ENCODE assay signal across 8 cellular contexts in the genomic region with DNA sequence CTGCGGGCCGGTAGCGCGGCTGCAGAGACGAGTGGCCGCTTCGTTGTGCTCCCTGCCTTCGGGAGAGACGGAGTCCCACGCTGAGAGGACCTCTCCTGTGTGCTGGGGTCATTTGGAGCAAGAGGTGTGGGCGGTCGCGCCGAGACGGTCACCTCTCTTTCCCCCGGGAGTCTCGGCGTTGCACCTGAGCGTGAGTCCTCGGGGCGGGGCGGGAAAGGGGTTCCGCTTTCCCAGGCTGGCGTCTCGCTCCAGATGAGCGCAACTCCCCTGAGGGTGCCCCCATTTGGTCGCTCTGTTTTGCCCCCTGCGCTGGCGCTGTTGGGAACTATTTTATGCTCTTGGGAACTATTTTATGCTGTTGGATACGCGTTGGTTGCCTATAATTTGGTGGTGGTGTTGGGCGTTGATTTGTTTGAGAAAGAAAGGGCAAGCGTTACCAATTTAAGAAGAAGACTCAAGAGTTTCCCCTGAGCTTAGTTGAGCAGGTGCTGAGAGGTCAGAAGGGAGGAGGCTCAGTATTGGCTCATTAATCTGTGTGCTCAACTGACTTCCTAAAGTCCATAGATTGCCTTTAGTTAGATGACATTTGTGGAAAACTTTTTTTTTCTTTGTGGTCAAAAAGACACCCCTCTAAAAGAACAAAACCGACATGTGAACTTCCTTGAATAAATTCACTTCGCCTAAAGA. TPM values are rescaled to one million over a fixed set of nuclear protein-coding genes. Genes with fewer than 3 reads are reported as not detected.
A peak's percentile ranks its signal among the peaks of the same experiment; 100 is the strongest.
DNase-seq lines count a peak whose midpoint lies in the region; ATAC-seq and TF ChIP-seq lines count a peak whose summit lies in the region.

No MANE protein-coding gene starts in this region.

- H3K36me3 Mint-ChIP-seq in CD4-positive, alpha-beta T cell (ENCODE audit: low read depth) = peaks cover 15% of the 10 kb centered on the region

- no peak for TF ChIP-seq POLR2A in gastrocnemius medialis (IDR thresholded peaks at IDR 0.05)

- no peak overlapping the region for H3K4me3 Mint-ChIP-seq in CD4-positive, alpha-beta T cell

- H3K9me3 Mint-ChIP-seq in CD4-positive, alpha-beta T cell = no peaks in the 10 kb centered on the region

- peaks cover 13% of the 10 kb centered on the region for H3K4me1 Mint-ChIP-seq in CD4-positive, alpha-beta T cell (ENCODE audit: low read depth)

- H3K27me3 Mint-ChIP-seq in CD4-positive, alpha-beta T cell = no peaks in the 10 kb centered on the region

- in situ Hi-C loops in astrocyte of the cerebellum (cut with HindIII; ENCODE audit: low sequenced_read_pairs) = no loop called here
- in situ Hi-C loops in gastrocnemius medialis (cut with MboI; ENCODE audit: low sequenced_read_pairs in 4 of 4) = loop anchor here in 1 of 4 donors (10.0 kb wide), 1 partner anchor 59 kb away; no protein-coding TSS in a partner anchor

- POLR2A ChIA-PET in CD4-positive, alpha-beta T cell (lab: Charles Lee) = interaction anchor here (0.7 to 3.2 kb wide), 10 partner anchors 8 to 318 kb away, joined by 3 to 93 read pairs (median 4); a partner anchor contains a TSS

- peak overlapping the region; percentile 91 for H3K27ac ChIP-seq in CD4-positive, alpha-beta T cell (ENCODE audit: low read depth, low read length)
- H3K27ac ChIP-seq in SJSA1 (no peak overlapping the region), gastrocnemius medialis (peak overlapping the region; percentile 89 to 98 (median 94))

- no peaks in the 10 kb centered on the region for H3K9me3 ChIP-seq in CD4-positive, alpha-beta T cell (ENCODE audit: control insufficient read depth, low read length)
- H3K9me3 ChIP-seq in SJSA1 (replicated peaks) (peaks cover 3% of the 10 kb centered on the region; the same call in 1 of the 2 replicates), iPS-15b (ENCODE audit: control insufficient read depth, insufficient read depth, low read length) (no peaks in the 10 kb centered on the region), gastrocnemius medialis (no peaks in the 10 kb centered on the region)

- CTCF ChIA-PET in CD4-positive, alpha-beta T cell (lab: Charles Lee) = no interaction called here

- peaks cover 3% of the 10 kb centered on the region; the same call in 1 of the 2 replicates for H3K36me3 ChIP-seq in SJSA1
- no peaks in the 10 kb centered on the region for H3K36me3 ChIP-seq in iPS-15b (ENCODE audit: control insufficient read depth, insufficient read depth, low read length)
- no peaks in the 10 kb centered on the region for H3K36me3 ChIP-seq in gastrocnemius medialis

- no peaks in the 10 kb centered on the region for H3K27me3 ChIP-seq in CD4-positive, alpha-beta T cell (ENCODE audit: control insufficient read depth, insufficient read depth, low read length)
- H3K27me3 ChIP-seq in SJSA1 (replicated peaks) (no peaks in the 10 kb centered on the region), iPS-15b (ENCODE audit: control insufficient read depth, insufficient read depth, low read length) (no peaks in the 10 kb centered on the region), gastrocnemius medialis (no peaks in the 10 kb centered on the region)

- H3K4me3 ChIP-seq in SJSA1 (peak overlapping the region; percentile 69), astrocyte of the cerebellum (ENCODE audit: low read depth, low read length) (peak overlapping the region; percentile 83), iPS-15b (ENCODE audit: low read depth, low read length) (peak overlapping the region; percentile 95), gastrocnemius medialis (peak overlapping the region; percentile 82 to 99 (median 88))

- peak; percentile 1 for ATAC-seq in CD4-positive, alpha-beta T cell (ENCODE audit: poor library complexity)
- ATAC-seq in GM19455 (IDR thresholded peaks at IDR 0.05; ENCODE audit: unreplicated experiment) = peak; percentile 32
- peak; percentile 53 to 54 for ATAC-seq in gastrocnemius medialis

- H3K27ac Mint-ChIP-seq in CD4-positive, alpha-beta T cell = no peak overlapping the region

- H3K4me1 ChIP-seq in SJSA1 (replicated peaks) = peaks cover 14% of the 10 kb centered on the region
- peaks cover 21% of the 10 kb centered on the region for H3K4me1 ChIP-seq in iPS-15b (ENCODE audit: control insufficient read depth, insufficient read depth, low read length)
- peaks cover 38 to 40% of the 10 kb centered on the region in 2 donors for H3K4me1 ChIP-seq in gastrocnemius medialis

- TF ChIP-seq CTCF in CD4-positive, alpha-beta T cell (IDR thresholded peaks at IDR 0.05) = no peak
- TF ChIP-seq CTCF in astrocyte of the cerebellum (IDR thresholded peaks at IDR 0.05; ENCODE audit: low read depth, low read length, missing control alignments) (no peak), gastrocnemius medialis (IDR thresholded peaks at IDR 0.05 in 4 of 5, conservative IDR thresholded peaks at IDR 0.05 in 1 of 5) (no peak)

- peak; percentile 3 to 43 (median 18) for DNase-seq in CD4-positive, alpha-beta T cell
- DNase-seq in HuH-7 (ENCODE audit: low spot score) (peak; percentile 43), SJSA1 (ENCODE audit: low read depth in 1 of 2, low spot score in 2 of 2) (peak in 1 of 2 experiments; percentile 38), astrocyte of the cerebellum (ENCODE audit: low read depth) (no peak), gastrocnemius medialis (no peak), iPS-NIHi11 (ENCODE audit: low spot score) (no peak)

- peak overlapping the region; percentile 96 for H3K9ac ChIP-seq in iPS-15b (ENCODE audit: low read depth, low read length)

- intact Hi-C loops in CD4-positive, alpha-beta T cell (cut with DNase I, micrococcal nuclease) = loop anchor here (2.0 to 5.0 kb wide), 2 partner anchors 67 to 83 kb away; no protein-coding TSS in a partner anchor
- intact Hi-C loops in gastrocnemius medialis (cut with DNase I; ENCODE audit: low total_unique reads) = loop anchor here (2.0 to 10.0 kb wide), 2 partner anchors 21 to 469 kb away; a partner anchor contains a TSS

RNA-seq across cellular contexts. Expression of a gene that starts 0.7 kb away (rescaled TPM):
- total RNA-seq in CD4-positive, alpha-beta T cell = 10 to 100 TPM; 15.4 to 16.8 TPM
- total RNA-seq in SJSA1 (2014; rRNA removed; shearing (Covaris generic)) = 2.6 and 7.4 TPM in 2 replicates
- 10 to 100 TPM in 2 of 4 donors, 1 to 10 TPM in 2; 3.5 to 15.7 (median 8.5) TPM for total RNA-seq in gastrocnemius medialis

Comparison
In these comparisons a context has a peak if more than half of its experiments do, and no peak if none do; other contexts are left out.
1. ATAC-seq: peak in every context shown above with its lines; median percentile 54 in gastrocnemius medialis; 32 in GM19455; 1 in CD4-positive, alpha-beta T cell.
2. DNase-seq: peak in CD4-positive, alpha-beta T cell (10 of 10) and HuH-7 (single experiment); none in astrocyte of the cerebellum (single experiment), gastrocnemius medialis (0 of 2) and iPS-NIHi11 (single experiment).
3. Peak in every context shown above with its lines, with median percentiles within 50 percentile points of each other: H3K4me3 ChIP-seq.